Comparison of ENCODE assay signal across 15 cellular contexts in the genomic region with DNA sequence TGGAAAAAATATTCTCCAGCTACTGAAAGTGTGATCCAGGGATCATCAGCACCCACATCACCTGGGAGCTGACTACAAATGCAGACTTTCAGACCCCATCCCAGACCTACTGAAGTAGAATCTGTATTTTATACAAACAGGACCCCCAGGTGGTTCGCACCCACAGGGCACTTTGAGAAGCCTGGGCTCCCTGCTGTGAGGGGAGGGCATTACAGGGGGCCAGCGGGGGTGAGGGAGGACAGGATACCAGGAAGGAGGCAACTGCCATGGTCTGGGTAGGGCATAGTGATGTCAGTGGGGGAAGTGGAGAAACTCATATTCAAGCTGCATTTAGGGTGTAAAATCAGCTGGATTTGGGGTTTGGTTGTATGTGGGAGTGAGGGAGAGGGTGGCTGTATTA. TPM values are rescaled to one million over a fixed set of nuclear protein-coding genes. Genes with fewer than 3 reads are reported as not detected.
A peak's percentile ranks its signal among the peaks of the same experiment; 100 is the strongest.
DNase-seq lines count a peak whose midpoint lies in the region; ATAC-seq, FAIRE-seq and TF ChIP-seq lines count a peak whose summit lies in the region.
"Had no signal": no experiment of that assay in that cellular context is flagged by ENCODE, and none has a peak within 500 bp of the region (broad histone marks: within the 10 kb centered on the region; RNA-seq: fewer than 3 reads in every experiment).

No MANE protein-coding gene starts in this region.

- H4K20me1 ChIP-seq in astrocyte (ENCODE audit: insufficient read depth, low read length) = no peaks in the 10 kb centered on the region

- FAIRE-seq in astrocyte (lab: Jason Lieb, UNC) = no peak
- FAIRE-seq: pancreas, small intestine had no signal

- no peak overlapping the region for H2AFZ ChIP-seq in astrocyte (ENCODE audit: low read depth, low read length)

- H3K9ac ChIP-seq in astrocyte (ENCODE audit: low read length) = no peak overlapping the region

- peaks cover 10% of the 10 kb centered on the region for H3K36me3 Mint-ChIP-seq in activated naive CD4-positive, alpha-beta T cell treated with anti-CD3 and anti-CD28 coated beads, Interleukin-2, amount 50 U/mL, for 24 hours
- H3K36me3 Mint-ChIP-seq in activated naive CD4-positive, alpha-beta T cell treated with anti-CD3 and anti-CD28 coated beads for 36 hours (ENCODE audit: low read depth) = no peaks in the 10 kb centered on the region
- peaks cover 1% of the 10 kb centered on the region for H3K36me3 Mint-ChIP-seq in IgD-negative memory B cell
- H3K36me3 Mint-ChIP-seq in astrocyte (ENCODE audit: low read depth, unreplicated experiment) = no peaks in the 10 kb centered on the region
- peaks cover 4% of the 10 kb centered on the region for H3K36me3 Mint-ChIP-seq in stimulated activated effector memory CD8-positive, alpha-beta T cell treated with anti-CD3 and anti-CD28 coated beads, Interleukin-12 subunit alpha, Interleukin-12 subunit beta, amount 100 ng/mL, for 72 hours

- H3K36me3 ChIP-seq in astrocyte (ENCODE audit: insufficient read depth, low read length) = no peaks in the 10 kb centered on the region
- H3K36me3 ChIP-seq: breast epithelium, pancreas, vagina had no signal

- intact Hi-C loops in activated naive CD4-positive, alpha-beta T cell treated with anti-CD3 and anti-CD28 coated beads for 36 hours (cut with micrococcal nuclease) = no loop called here

- H3K4me3 Mint-ChIP-seq in activated naive CD4-positive, alpha-beta T cell treated with anti-CD3 and anti-CD28 coated beads, Interleukin-2, amount 50 U/mL, for 24 hours = no peak overlapping the region
- no peak overlapping the region for H3K4me3 Mint-ChIP-seq in activated naive CD4-positive, alpha-beta T cell treated with anti-CD3 and anti-CD28 coated beads for 36 hours
- H3K4me3 Mint-ChIP-seq in IgD-negative memory B cell (peak overlapping the region; percentile 47 to 91 (median 66)), astrocyte (ENCODE audit: unreplicated experiment) (peak overlapping the region; percentile 35)
- H3K4me3 Mint-ChIP-seq in stimulated activated effector memory CD8-positive, alpha-beta T cell treated with anti-CD3 and anti-CD28 coated beads, Interleukin-12 subunit alpha, Interleukin-12 subunit beta, amount 100 ng/mL, for 72 hours = peak overlapping the region; percentile 68

- CTCF ChIA-PET in activated naive CD4-positive, alpha-beta T cell treated with anti-CD3 and anti-CD28 coated beads for 36 hours (lab: Charles Lee) = interaction anchor here (0.8 to 1.6 kb wide), 3 partner anchors 30 to 437 kb away, joined by 4 read pairs; no protein-coding TSS in a partner anchor

- H3K9me3 ChIP-seq in astrocyte (ENCODE audit: insufficient read depth, low read depth, low read length) = no peaks in the 10 kb centered on the region
- H3K9me3 ChIP-seq: breast epithelium, pancreas, vagina had no signal

- H3K27me3 ChIP-seq in astrocyte (ENCODE audit: insufficient read depth, low read length) = peaks cover 15% of the 10 kb centered on the region
- H3K27me3 ChIP-seq: breast epithelium, pancreas, vagina had no signal

- H3K4me1 ChIP-seq in astrocyte (ENCODE audit: insufficient read depth, low read length) = peaks cover 17% of the 10 kb centered on the region
- H3K4me1 ChIP-seq: breast epithelium had no signal

- no peak overlapping the region for H3K27ac ChIP-seq in astrocyte (ENCODE audit: low read depth, low read length)
- H3K27ac ChIP-seq: breast epithelium, pancreas had no signal

- peaks cover 40% of the 10 kb centered on the region for H3K4me1 Mint-ChIP-seq in activated naive CD4-positive, alpha-beta T cell treated with anti-CD3 and anti-CD28 coated beads, Interleukin-2, amount 50 U/mL, for 24 hours
- H3K4me1 Mint-ChIP-seq in activated naive CD4-positive, alpha-beta T cell treated with anti-CD3 and anti-CD28 coated beads for 36 hours (ENCODE audit: low read depth) = peaks cover 29% of the 10 kb centered on the region
- H3K4me1 Mint-ChIP-seq in IgD-negative memory B cell (peaks cover 14 to 23% (median 16%) of the 10 kb centered on the region in 3 donors), astrocyte (ENCODE audit: low read depth, unreplicated experiment) (peaks cover 16% of the 10 kb centered on the region)
- peaks cover 48% of the 10 kb centered on the region for H3K4me1 Mint-ChIP-seq in stimulated activated effector memory CD8-positive, alpha-beta T cell treated with anti-CD3 and anti-CD28 coated beads, Interleukin-12 subunit alpha, Interleukin-12 subunit beta, amount 100 ng/mL, for 72 hours

- no peaks in the 10 kb centered on the region for H3K79me2 ChIP-seq in astrocyte (ENCODE audit: insufficient read depth, low read length)

- H3K27me3 Mint-ChIP-seq in activated naive CD4-positive, alpha-beta T cell treated with anti-CD3 and anti-CD28 coated beads, Interleukin-2, amount 50 U/mL, for 24 hours = no peaks in the 10 kb centered on the region
- H3K27me3 Mint-ChIP-seq in activated naive CD4-positive, alpha-beta T cell treated with anti-CD3 and anti-CD28 coated beads for 36 hours (ENCODE audit: low read depth) = no peaks in the 10 kb centered on the region
- H3K27me3 Mint-ChIP-seq in IgD-negative memory B cell (no peaks in the 10 kb centered on the region), astrocyte (ENCODE audit: low read depth, unreplicated experiment) (peaks cover 11% of the 10 kb centered on the region)

- no peak overlapping the region for H3K4me2 ChIP-seq in astrocyte (ENCODE audit: low read length)

- no peaks in the 10 kb centered on the region for H3K9me3 Mint-ChIP-seq in activated naive CD4-positive, alpha-beta T cell treated with anti-CD3 and anti-CD28 coated beads, Interleukin-2, amount 50 U/mL, for 24 hours
- H3K9me3 Mint-ChIP-seq in activated naive CD4-positive, alpha-beta T cell treated with anti-CD3 and anti-CD28 coated beads for 36 hours = peaks cover 11% of the 10 kb centered on the region
- peaks cover 0 to 3% (median 0%) of the 10 kb centered on the region in 3 donors for H3K9me3 Mint-ChIP-seq in IgD-negative memory B cell
- peaks cover 2% of the 10 kb centered on the region for H3K9me3 Mint-ChIP-seq in astrocyte (ENCODE audit: unreplicated experiment)
- no peaks in the 10 kb centered on the region for H3K9me3 Mint-ChIP-seq in stimulated activated effector memory CD8-positive, alpha-beta T cell treated with anti-CD3 and anti-CD28 coated beads, Interleukin-12 subunit alpha, Interleukin-12 subunit beta, amount 100 ng/mL, for 72 hours

- ATAC-seq in stimulated activated effector memory CD8-positive, alpha-beta T cell treated with anti-CD3 and anti-CD28 coated beads, Interleukin-12 subunit alpha, Interleukin-12 subunit beta, amount 100 ng/mL, for 72 hours = no peak
- ATAC-seq: pancreas had no signal

- H3K27ac Mint-ChIP-seq in activated naive CD4-positive, alpha-beta T cell treated with anti-CD3 and anti-CD28 coated beads, Interleukin-2, amount 50 U/mL, for 24 hours = peak overlapping the region; percentile 90
- H3K27ac Mint-ChIP-seq in activated naive CD4-positive, alpha-beta T cell treated with anti-CD3 and anti-CD28 coated beads for 36 hours = no peak overlapping the region
- H3K27ac Mint-ChIP-seq in IgD-negative memory B cell (peak overlapping the region in 2 of 3 donors; percentile 16 to 86), astrocyte (ENCODE audit: unreplicated experiment) (no peak overlapping the region)
- peak overlapping the region; percentile 76 for H3K27ac Mint-ChIP-seq in stimulated activated effector memory CD8-positive, alpha-beta T cell treated with anti-CD3 and anti-CD28 coated beads, Interleukin-12 subunit alpha, Interleukin-12 subunit beta, amount 100 ng/mL, for 72 hours

- DNase-seq in activated naive CD4-positive, alpha-beta T cell treated with anti-CD3 and anti-CD28 coated beads for 36 hours = no peak
- DNase-seq in astrocyte (ENCODE audit: low read depth) (no peak), glomerular visceral epithelial cell (ENCODE audit: extremely low spot score) (no peak), NOMO-1 treated with DMSO at 0.1 percent for 48 hours (lab: John Stamatoyannopoulos, UW; ENCODE audit: unreplicated experiment) (no peak), AML-193 (lab: John Stamatoyannopoulos, UW) (no peak)
- no peak for DNase-seq in stimulated activated effector memory CD8-positive, alpha-beta T cell treated with anti-CD3 and anti-CD28 coated beads, Interleukin-12 subunit alpha, Interleukin-12 subunit beta, amount 100 ng/mL, for 72 hours (ENCODE audit: low spot score in 2 of 2)
- DNase-seq: activated CD4-positive, alpha-beta T cell treated with anti-CD3 and anti-CD28 coated beads for 4 hours; activated gamma-delta T cell treated with Interleukin-2 at 50 U/mL for 16 hours; pancreas; small intestine; stimulated activated naive CD4-positive, alpha-beta T cell had no signal

- no peak overlapping the region for H3K4me3 ChIP-seq in astrocyte (ENCODE audit: insufficient read depth, low read depth, low read length)

- TF ChIP-seq CTCF in astrocyte (IDR thresholded peaks at IDR 0.05; ENCODE audit: insufficient read depth, low read depth, low read length) = no peak

RNA-seq across cellular contexts. Expression of a gene that starts 2.0 kb away (rescaled TPM):
- total RNA-seq in activated naive CD4-positive, alpha-beta T cell treated with anti-CD3 and anti-CD28 coated beads for 36 hours = 10 to 100 TPM; 54.6 to 54.9 TPM
- 10.5 TPM for polyA plus RNA-seq in IgD-negative memory B cell
- total RNA-seq in astrocyte = 67.5 and 68.5 TPM in 2 replicates

Comparison
In these comparisons a context has a peak if more than half of its experiments do, and no peak if none do; other contexts are left out.
1. H3K27ac Mint-ChIP-seq: peak in activated naive CD4-positive, alpha-beta T cell treated with anti-CD3 and anti-CD28 coated beads, Interleukin-2, amount 50 U/mL, for 24 hours (single experiment), IgD-negative memory B cell (2 of 3) and stimulated activated effector memory CD8-positive, alpha-beta T cell treated with anti-CD3 and anti-CD28 coated beads, Interleukin-12 subunit alpha, Interleukin-12 subunit beta, amount 100 ng/mL, for 72 hours (single experiment); none in activated naive CD4-positive, alpha-beta T cell treated with anti-CD3 and anti-CD28 coated beads for 36 hours (single experiment) and astrocyte (single experiment).
2. H3K4me3 Mint-ChIP-seq: peak in IgD-negative memory B cell (4 of 4), astrocyte (single experiment) and stimulated activated effector memory CD8-positive, alpha-beta T cell treated with anti-CD3 and anti-CD28 coated beads, Interleukin-12 subunit alpha, Interleukin-12 subunit beta, amount 100 ng/mL, for 72 hours (single experiment); none in activated naive CD4-positive, alpha-beta T cell treated with anti-CD3 and anti-CD28 coated beads, Interleukin-2, amount 50 U/mL, for 24 hours (single experiment) and activated naive CD4-positive, alpha-beta T cell treated with anti-CD3 and anti-CD28 coated beads for 36 hours (single experiment).